Comparison of ENCODE assay signal across 8 cellular contexts in genomic region chr12:122080149-122081107, GRCh38. TPM values are rescaled to one million over a fixed set of nuclear protein-coding genes. Genes with fewer than 3 reads are reported as not detected.
DNase-seq lines count a peak whose midpoint lies in the region; ATAC-seq and TF ChIP-seq lines count a peak whose summit lies in the region.

No MANE protein-coding gene starts in this region.

- H3K4me1 Mint-ChIP-seq in activated CD4-positive, alpha-beta T cell treated with anti-CD3 and anti-CD28 coated beads, Interleukin-2, amount 10 ng/mL, durations not matched to agents 24 days and 14 days, result peaks cover 53% of the 10 kb centered on the region

- 2 to 11% (median 3%) methylated on average over 18 of the region's 18 CpGs for WGBS in psoas muscle, 3 donors

- intact Hi-C loops in activated CD4-positive, alpha-beta T cell treated with anti-CD3 and anti-CD28 coated beads, Interleukin-2, amount 10 ng/mL, durations not matched to agents 24 days and 14 days (cut with micrococcal nuclease), result loop anchor here (2.0 to 10.0 kb wide), 4 partner anchors 42 to 644 kb away; partner anchors contain the start of genes PSMD9 and SETD1B
- intact Hi-C loops in psoas muscle (cut with DNase I), result loop anchor here (5.0 kb wide), 2 partner anchors 37 to 42 kb away; no protein-coding TSS in a partner anchor

- ATAC-seq in psoas muscle (peak; percentile 27 to 63 (median 54)), HG03457 (IDR thresholded peaks at IDR 0.05; ENCODE audit: unreplicated experiment) (no peak), GM21825 (IDR thresholded peaks at IDR 0.05; ENCODE audit: unreplicated experiment) (no peak)

- no peaks in the 10 kb centered on the region for H3K9me3 Mint-ChIP-seq in activated CD4-positive, alpha-beta T cell treated with anti-CD3 and anti-CD28 coated beads, Interleukin-2, amount 10 ng/mL, durations not matched to agents 24 days and 14 days

- H3K36me3 Mint-ChIP-seq in activated CD4-positive, alpha-beta T cell treated with anti-CD3 and anti-CD28 coated beads, Interleukin-2, amount 10 ng/mL, durations not matched to agents 24 days and 14 days (ENCODE audit: low read depth), result peaks cover 31% of the 10 kb centered on the region

- H3K27ac ChIP-seq in right atrium auricular region, result peak overlapping the region; percentile 81 to 85
- peak overlapping the region; percentile 98 for H3K27ac ChIP-seq in psoas muscle

- DNase-seq in activated CD4-positive, alpha-beta T cell treated with anti-CD3 and anti-CD28 coated beads, Interleukin-2, amount 10 ng/mL, durations not matched to agents 24 days and 14 days, result peak; percentile 71
- no peak for DNase-seq in activated CD4-positive, alpha-beta T cell treated with anti-CD3 and anti-CD28 coated beads, Interleukin-2, amount 50 U/mL, for 1 hour
- DNase-seq in NCI-H446 treated with DMSO at 0.1 percent for 48 hours (lab: John Stamatoyannopoulos, UW) (peak; percentile 28), amygdala (lab: John Stamatoyannopoulos, UW) (peak in 30 of 56 donors; percentile 15 to 64 (median 34)), right atrium auricular region (ENCODE audit: low spot score) (peak; percentile 85), psoas muscle (peak; percentile 70 to 79)

- no peak for TF ChIP-seq CTCF in right atrium auricular region (IDR thresholded peaks at IDR 0.05)
- TF ChIP-seq CTCF in psoas muscle (IDR thresholded peaks at IDR 0.05), result no peak

- H3K9me3 ChIP-seq in right atrium auricular region (no peaks in the 10 kb centered on the region), psoas muscle (no peaks in the 10 kb centered on the region)

- H3K4me1 ChIP-seq in right atrium auricular region (peaks cover 0 to 64% of the 10 kb centered on the region in 2 donors), psoas muscle (peaks cover 48% of the 10 kb centered on the region)

- peak overlapping the region; percentile 88 for H3K27ac Mint-ChIP-seq in activated CD4-positive, alpha-beta T cell treated with anti-CD3 and anti-CD28 coated beads, Interleukin-2, amount 10 ng/mL, durations not matched to agents 24 days and 14 days

- H3K27me3 Mint-ChIP-seq in activated CD4-positive, alpha-beta T cell treated with anti-CD3 and anti-CD28 coated beads, Interleukin-2, amount 10 ng/mL, durations not matched to agents 24 days and 14 days, result no peaks in the 10 kb centered on the region

- no peaks in the 10 kb centered on the region for H3K27me3 ChIP-seq in right atrium auricular region
- H3K27me3 ChIP-seq in psoas muscle (ENCODE audit: insufficient read depth in 3 of 3, low read length in 2 of 3), result no peaks in the 10 kb centered on the region

- H3K4me3 ChIP-seq in right atrium auricular region, result peak overlapping the region; percentile 64 to 74
- peak overlapping the region; percentile 97 for H3K4me3 ChIP-seq in psoas muscle

- peak overlapping the region; percentile 91 for H3K4me3 Mint-ChIP-seq in activated CD4-positive, alpha-beta T cell treated with anti-CD3 and anti-CD28 coated beads, Interleukin-2, amount 10 ng/mL, durations not matched to agents 24 days and 14 days

- H3K36me3 ChIP-seq in right atrium auricular region (peaks cover 5% of the 10 kb centered on the region), psoas muscle (ENCODE audit: insufficient read depth in 1 of 2, low read depth in 1 of 2) (peaks cover 3 to 27% of the 10 kb centered on the region in 2 donors)

RNA-seq across cellular contexts. Expression of gene MLXIP, which starts 1.9 kb away (rescaled TPM):
- total RNA-seq in activated CD4-positive, alpha-beta T cell treated with anti-CD3 and anti-CD28 coated beads, Interleukin-2, amount 10 ng/mL, durations not matched to agents 24 days and 14 days, result 47.6 and 48.0 TPM in 2 replicates
- total RNA-seq in right atrium auricular region, result 10 to 100 TPM; 14.2 to 24.1 TPM
- 100 to 1,000 TPM; 114 to 184 (median 137) TPM for total RNA-seq in psoas muscle
- 100 to 1,000 TPM in 1 of 3 donors, 10 to 100 TPM in 2; 50.9 to 114 (median 55.0) TPM for polyA plus RNA-seq in psoas muscle

RNA-seq across cellular contexts. Expression of gene BCL7A, which starts 58.7 kb away (rescaled TPM):
- 9.3 and 10.7 TPM in 2 replicates for total RNA-seq in activated CD4-positive, alpha-beta T cell treated with anti-CD3 and anti-CD28 coated beads, Interleukin-2, amount 10 ng/mL, durations not matched to agents 24 days and 14 days
- total RNA-seq in right atrium auricular region (10 to 100 TPM; 11.5 to 21.2 TPM), psoas muscle (10 to 100 TPM; 11.3 to 14.3 (median 12.5) TPM)
- 1 to 10 TPM; 3.6 to 8.1 (median 6.5) TPM for polyA plus RNA-seq in psoas muscle

Comparison
In these comparisons a context has a peak if more than half of its experiments do, and no peak if none do; other contexts are left out.
1. ATAC-seq: peak in psoas muscle (4 of 4); none in HG03457 (single experiment) and GM21825 (single experiment).